Comparison of ENCODE assay signal across 25 cellular contexts in the genomic region with DNA sequence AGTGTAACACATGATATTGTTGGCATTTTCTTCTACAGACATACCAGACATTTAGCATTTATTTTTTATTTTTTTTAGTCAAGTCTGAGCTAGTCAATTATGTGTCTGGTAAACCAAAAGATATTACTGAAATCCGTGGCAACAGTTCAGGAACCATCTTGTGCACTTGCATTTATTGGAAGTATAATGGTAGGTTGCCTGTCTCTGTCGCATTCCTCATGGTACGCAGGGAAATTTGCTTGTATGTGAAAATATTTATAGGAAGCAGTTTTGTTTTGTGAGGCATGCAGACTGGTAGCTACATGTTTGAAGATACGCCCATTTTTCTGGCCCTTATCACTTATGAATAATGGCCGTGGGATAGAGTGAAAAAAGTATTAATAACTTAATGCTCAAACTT.
A peak's percentile ranks its signal among the peaks of the same experiment; 100 is the strongest.
DNase-seq lines count a peak whose midpoint lies in the region; ATAC-seq and TF ChIP-seq lines count a peak whose summit lies in the region.
"Had no signal": no experiment of that assay in that cellular context is flagged by ENCODE, and none has a peak within 500 bp of the region (broad histone marks: within the 10 kb centered on the region; RNA-seq: fewer than 3 reads in every experiment).

No MANE protein-coding gene starts in this region.

- BruUV-seq in HCT116 (replicated peaks; lab: Mats Ljungman, UMichigan), result no TSS peak
- no TSS peak for BruUV-seq in mammary epithelial cell (replicated peaks; lab: Mats Ljungman, UMichigan)
- BruUV-seq in OCI-LY7 (replicated peaks; lab: Mats Ljungman, UMichigan), result no TSS peak

- H3K27me3 Mint-ChIP-seq in activated naive CD4-positive, alpha-beta T cell treated with anti-CD3 and anti-CD28 coated beads, Interleukin-2, amount 10 ng/mL, durations not matched to agents 7 days and 5 days, result no peaks in the 10 kb centered on the region
- H3K27me3 Mint-ChIP-seq: activated naive CD8-positive, alpha-beta T cell treated with anti-CD3 and anti-CD28 coated beads for 36 hours; activated T-helper 17 cell treated with anti-CD3 and anti-CD28 coated beads, Interleukin-2, amount 50 U/mL, for 72 hours; naive B cell; stimulated activated naive CD8-positive, alpha-beta T cell treated with anti-CD3 and anti-CD28 coated beads, Interleukin-15, amount 100 ng/mL, for 72 hours had no signal

- no peaks in the 10 kb centered on the region for H3K9me2 ChIP-seq in HCT116 (ENCODE audit: insufficient read depth)
- H3K9me2 ChIP-seq in hepatocyte (replicated peaks; ENCODE audit: insufficient read depth), result no peaks in the 10 kb centered on the region
- H3K9me2 ChIP-seq in OCI-LY7 (ENCODE audit: insufficient read depth, low read length), result no peaks in the 10 kb centered on the region

- ATAC-seq in HCT116, result no peak
- ATAC-seq: A549; activated T-helper 17 cell treated with anti-CD3 and anti-CD28 coated beads, Interleukin-2, amount 50 U/mL, for 72 hours; body of pancreas; gastroesophageal sphincter; HepG2; Right ventricle myocardium inferior; stimulated activated naive CD8-positive, alpha-beta T cell treated with anti-CD3 and anti-CD28 coated beads, Interleukin-15, amount 100 ng/mL, for 72 hours had no signal

- H3K27me3 ChIP-seq in HCT116 (ENCODE audit: insufficient read depth, low read length), result no peaks in the 10 kb centered on the region
- no peaks in the 10 kb centered on the region for H3K27me3 ChIP-seq in mammary epithelial cell (ENCODE audit: insufficient read depth, low read length)
- no peaks in the 10 kb centered on the region for H3K27me3 ChIP-seq in hepatocyte
- H3K27me3 ChIP-seq: body of pancreas, colonic mucosa, gastroesophageal sphincter had no signal

- no peak overlapping the region for H3K4me3 Mint-ChIP-seq in activated naive CD4-positive, alpha-beta T cell treated with anti-CD3 and anti-CD28 coated beads, Interleukin-2, amount 10 ng/mL, durations not matched to agents 7 days and 5 days
- H3K4me3 Mint-ChIP-seq: activated naive CD8-positive, alpha-beta T cell treated with anti-CD3 and anti-CD28 coated beads for 36 hours; activated T-helper 17 cell treated with anti-CD3 and anti-CD28 coated beads, Interleukin-2, amount 50 U/mL, for 72 hours; naive B cell had no signal

- DNase-seq in HCT116 (ENCODE audit: low read depth, low spot score) (no peak), mammary epithelial cell (peak; percentile 69), hepatocyte (ENCODE audit: low spot score) (no peak), inferior parietal cortex (ENCODE audit: extremely low spot score) (no peak), OCI-LY7 (ENCODE audit: low spot score) (no peak), NCI-H774 (lab: John Stamatoyannopoulos, UW) (no peak)
- no peak for DNase-seq in activated naive CD4-positive, alpha-beta T cell treated with anti-CD3 and anti-CD28 coated beads, Interleukin-2, amount 10 ng/mL, durations not matched to agents 7 days and 5 days
- DNase-seq: activated CD4-positive, alpha-beta T cell treated with anti-CD3 and anti-CD28 coated beads for 4 hours; activated naive CD8-positive, alpha-beta T cell treated with anti-CD3 and anti-CD28 coated beads for 36 hours; body of pancreas; C1 segment of cervical spinal cord; colonic mucosa; kidney glomerular epithelial cell; naive B cell; NCI-H1417; NCI-H524 treated with DMSO at 0.1 percent for 48 hours; stimulated activated CD4-positive, alpha-beta T cell treated with anti-CD3 and anti-CD28 coated beads, Interleukin-2, amount 100 ng/mL, for 48 hours; stimulated activated naive CD8-positive, alpha-beta T cell treated with anti-CD3 and anti-CD28 coated beads, Interleukin-15, amount 100 ng/mL, for 72 hours had no signal

- H3K27ac ChIP-seq in HCT116 (ENCODE audit: low read depth, low read length) (peak overlapping the region; percentile 91; the same call in 1 of the 2 replicates), mammary epithelial cell (ENCODE audit: insufficient read depth, low read depth, low read length) (peak overlapping the region; percentile 99), hepatocyte (peak overlapping the region; percentile 10), skin epidermis (peak overlapping the region in 19 of 21 experiments; percentile 14 to 84 (median 69)), OCI-LY7 (ENCODE audit: low read depth, low read length, poor library complexity, severe bottlenecking) (no peak overlapping the region)
- H3K27ac ChIP-seq: body of pancreas, colonic mucosa had no signal

- in situ Hi-C loops in mammary epithelial cell (cut with MboI; ENCODE audit: low sequenced_read_pairs in 2 of 2), result loop anchor here in 1 of 2 donors (25.0 kb wide), 3 partner anchors 171 to 454 kb away; partner anchors contain the start of gene SLC38A1

- H3K79me2 ChIP-seq in HCT116 (ENCODE audit: insufficient read depth, low read length) (peaks cover 8% of the 10 kb centered on the region), mammary epithelial cell (ENCODE audit: insufficient read depth, low read length) (no peaks in the 10 kb centered on the region), hepatocyte (no peaks in the 10 kb centered on the region), OCI-LY7 (ENCODE audit: insufficient read depth, low read depth, low read length) (no peaks in the 10 kb centered on the region)
- H3K79me2 ChIP-seq: parathyroid adenoma had no signal

- peaks cover 9% of the 10 kb centered on the region for H3K4me1 Mint-ChIP-seq in activated naive CD4-positive, alpha-beta T cell treated with anti-CD3 and anti-CD28 coated beads, Interleukin-2, amount 10 ng/mL, durations not matched to agents 7 days and 5 days

- WGBS in mammary epithelial cell (ENCODE audit: low coverage, missing lambda C conversion rate), result 3% methylated on average over 5 of the region's 5 CpGs
- WGBS in hepatocyte (ENCODE audit: low lambda C conversion rate, missing lambda C conversion rate), result 71% methylated on average over 5 of the region's 5 CpGs

- H3K9me3 Mint-ChIP-seq in activated naive CD4-positive, alpha-beta T cell treated with anti-CD3 and anti-CD28 coated beads, Interleukin-2, amount 10 ng/mL, durations not matched to agents 7 days and 5 days, result no peaks in the 10 kb centered on the region
- H3K9me3 Mint-ChIP-seq: activated T-helper 17 cell treated with anti-CD3 and anti-CD28 coated beads, Interleukin-2, amount 50 U/mL, for 72 hours had no signal

- POLR2A ChIA-PET in HCT116 (lab: Charles Lee) (interaction anchor here (1.2 kb wide), 1 partner anchor 10 kb away, joined by 5 read pairs; no protein-coding TSS in a partner anchor), OCI-LY7 (lab: Charles Lee) (no interaction called here)

- TF ChIP-seq CTCF in HCT116 (IDR thresholded peaks at IDR 0.05 in 2 of 3, conservative IDR thresholded peaks at IDR 0.05 in 1 of 3; ENCODE audit: borderline replicate concordance in 1 of 3, insufficient read depth in 1 of 3, low read depth in 2 of 3, low read length in 2 of 3) (no peak), mammary epithelial cell (conservative IDR thresholded peaks at IDR 0.05 in 1 of 2, IDR thresholded peaks at IDR 0.05 in 1 of 2; ENCODE audit: extremely low read depth in 1 of 2, insufficient read depth in 1 of 2, low read depth in 1 of 2, low read length in 2 of 2) (no peak), hepatocyte (IDR thresholded peaks at IDR 0.05; ENCODE audit: poor library complexity) (no peak), OCI-LY7 (conservative IDR thresholded peaks at IDR 0.05; ENCODE audit: low read length) (no peak)

- H2AFZ ChIP-seq in HCT116 (ENCODE audit: low read depth, low read length, poor library complexity, severe bottlenecking), result no peak overlapping the region
- H2AFZ ChIP-seq in mammary epithelial cell (ENCODE audit: low read depth, low read length), result no peak overlapping the region
- no peak overlapping the region for H2AFZ ChIP-seq in hepatocyte
- H2AFZ ChIP-seq in OCI-LY7 (ENCODE audit: low read length), result no peak overlapping the region

- RAD21 ChIA-PET in HCT116 (lab: Charles Lee; ENCODE audit: low non-redundant PET in 1 of 2, low total read pairs in 2 of 2, uncharacterized antibody in 2 of 2, unreplicated experiment in 2 of 2), result no interaction called here

- intact Hi-C loops in HCT116 (cut with micrococcal nuclease), result loop anchor here (5.0 to 10.0 kb wide), 3 partner anchors 294 to 566 kb away; partner anchors contain the start of genes SCAF11 and SLC38A1
- intact Hi-C loops in mammary epithelial cell (cut with micrococcal nuclease), result loop anchor here (5.0 kb wide), 2 partner anchors 464 to 566 kb away; partner anchors contain the start of gene SCAF11
- intact Hi-C loops in OCI-LY7 (cut with micrococcal nuclease; ENCODE audit: unreplicated experiment), result no loop called here

- TF ChIP-seq RAD21 in HCT116 (IDR thresholded peaks at IDR 0.05; ENCODE audit: low read depth), result no peak

- CTCF ChIA-PET in HCT116 (lab: Charles Lee), result interaction anchor here (1.6 kb wide), 1 partner anchor 103 kb away, joined by 3 read pairs; no protein-coding TSS in a partner anchor
- CTCF ChIA-PET in mammary epithelial cell (lab: Charles Lee; ENCODE audit: low non-redundant PET), result no interaction called here
- CTCF ChIA-PET in OCI-LY7 (lab: Charles Lee; ENCODE audit: unreplicated experiment), result no interaction called here
- CTCF ChIA-PET in activated naive CD4-positive, alpha-beta T cell treated with anti-CD3 and anti-CD28 coated beads, Interleukin-2, amount 10 ng/mL, durations not matched to agents 7 days and 5 days (lab: Charles Lee), result no interaction called here

- H3K4me3 ChIP-seq in HCT116 (replicated peaks in 1 of 2; ENCODE audit: low read depth in 1 of 2, low read length in 2 of 2), result no peak overlapping the region
- H3K4me3 ChIP-seq in mammary epithelial cell (replicated peaks in 1 of 3; ENCODE audit: insufficient read depth in 1 of 3, low read depth in 2 of 3, low read length in 3 of 3), result peak overlapping the region in 1 of 3 experiments; percentile 31
- no peak overlapping the region for H3K4me3 ChIP-seq in hepatocyte
- H3K4me3 ChIP-seq in skin epidermis, result no peak overlapping the region
- no peak overlapping the region for H3K4me3 ChIP-seq in OCI-LY7 (ENCODE audit: low read depth, low read length, poor library complexity, severe bottlenecking)
- H3K4me3 ChIP-seq: A549, body of pancreas, colonic mucosa, gastroesophageal sphincter had no signal

- H3K27ac Mint-ChIP-seq in activated naive CD4-positive, alpha-beta T cell treated with anti-CD3 and anti-CD28 coated beads, Interleukin-2, amount 10 ng/mL, durations not matched to agents 7 days and 5 days, result no peak overlapping the region
- H3K27ac Mint-ChIP-seq: activated naive CD8-positive, alpha-beta T cell treated with anti-CD3 and anti-CD28 coated beads for 36 hours had no signal

- no peak overlapping the region for H3K4me2 ChIP-seq in HCT116 (ENCODE audit: low read length)
- peak overlapping the region; percentile 70 for H3K4me2 ChIP-seq in mammary epithelial cell (ENCODE audit: insufficient read depth, low read depth, low read length)
- no peak overlapping the region for H3K4me2 ChIP-seq in hepatocyte
- H3K4me2 ChIP-seq in OCI-LY7 (ENCODE audit: low read length), result no peak overlapping the region
- H3K4me2 ChIP-seq: A549 had no signal

- TF ChIP-seq POLR2A in HCT116 (IDR thresholded peaks at IDR 0.05; ENCODE audit: borderline replicate concordance, extremely low read depth, insufficient read depth, insufficient read length), result no peak

- H3K9ac ChIP-seq in HCT116 (ENCODE audit: low read length) (no peak overlapping the region), mammary epithelial cell (ENCODE audit: insufficient read depth, low read length) (peak overlapping the region; percentile 67)
- H3K9ac ChIP-seq: parathyroid adenoma had no signal

- no peaks in the 10 kb centered on the region for H4K20me1 ChIP-seq in HCT116 (ENCODE audit: insufficient read depth)
- no peaks in the 10 kb centered on the region for H4K20me1 ChIP-seq in mammary epithelial cell (ENCODE audit: insufficient read depth, low read length)
- no peaks in the 10 kb centered on the region for H4K20me1 ChIP-seq in hepatocyte (ENCODE audit: insufficient read depth, poor library complexity, severe bottlenecking)
- no peaks in the 10 kb centered on the region for H4K20me1 ChIP-seq in OCI-LY7 (ENCODE audit: insufficient read depth, low read length)

- peaks cover 6% of the 10 kb centered on the region for H3K36me3 Mint-ChIP-seq in activated naive CD4-positive, alpha-beta T cell treated with anti-CD3 and anti-CD28 coated beads, Interleukin-2, amount 10 ng/mL, durations not matched to agents 7 days and 5 days

- H3K36me3 ChIP-seq in HCT116 (ENCODE audit: control insufficient read depth in 1 of 2, insufficient read depth in 2 of 2, low read length in 2 of 2) (0 out of 4 replicates have a peak, but pooled peaks cover 0 to 8% of the 10 kb centered on the region in 2 experiments), mammary epithelial cell (ENCODE audit: insufficient read depth, low read length) (no peaks in the 10 kb centered on the region), hepatocyte (replicated peaks; ENCODE audit: insufficient read depth, low read depth) (no peaks in the 10 kb centered on the region), OCI-LY7 (ENCODE audit: insufficient read depth, low read length) (no peaks in the 10 kb centered on the region)
- H3K36me3 ChIP-seq: colonic mucosa, gastroesophageal sphincter had no signal

- H3K4me1 ChIP-seq in HCT116 (ENCODE audit: control insufficient read depth in 1 of 2, insufficient read depth in 2 of 2, low read length in 2 of 2) (peaks cover 62 to 74% of the 10 kb centered on the region in 2 experiments), mammary epithelial cell (ENCODE audit: insufficient read depth, low read length) (peaks cover 77% of the 10 kb centered on the region), hepatocyte (ENCODE audit: insufficient read depth) (peaks cover 21% of the 10 kb centered on the region), OCI-LY7 (ENCODE audit: insufficient read depth, low read length, poor library complexity, severe bottlenecking) (no peaks in the 10 kb centered on the region)
- H3K4me1 ChIP-seq: colonic mucosa had no signal

- H3K9me3 ChIP-seq in HCT116 (ENCODE audit: control insufficient read depth in 1 of 2, insufficient read depth in 1 of 2, low read depth in 1 of 2, low read length in 2 of 2), result no peaks in the 10 kb centered on the region
- H3K9me3 ChIP-seq in mammary epithelial cell (replicated peaks; ENCODE audit: insufficient read depth, low read length), result no peaks in the 10 kb centered on the region
- H3K9me3 ChIP-seq in hepatocyte (ENCODE audit: low read depth), result no peaks in the 10 kb centered on the region
- H3K9me3 ChIP-seq in OCI-LY7 (ENCODE audit: low read length), result no peaks in the 10 kb centered on the region
- H3K9me3 ChIP-seq: body of pancreas, colonic mucosa, gastroesophageal sphincter had no signal

- dilution Hi-C loops in mammary epithelial cell (cut with HindIII; ENCODE audit: low sequenced_read_pairs), result no loop called here
